ENCODE assay signal across 11 cellular contexts in the genomic region with DNA sequence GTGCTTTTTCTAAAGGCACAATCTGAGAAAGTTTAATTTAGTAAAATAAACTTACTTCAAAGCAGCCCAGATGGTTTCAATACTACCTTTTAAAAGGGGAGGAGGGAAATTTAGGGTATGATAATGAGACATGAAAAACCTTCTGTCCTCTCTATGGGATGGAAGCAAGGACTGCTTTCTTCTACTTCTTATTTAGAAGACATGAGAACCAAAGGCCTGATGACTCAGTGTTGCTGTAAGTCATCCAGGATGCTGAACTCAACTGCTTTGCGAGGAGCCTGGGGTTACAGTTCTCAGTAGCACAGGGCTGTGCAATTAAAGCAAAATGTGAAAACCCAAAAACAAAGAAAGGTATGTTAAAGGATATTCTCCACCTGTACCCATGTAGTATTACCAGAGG.
DNase-seq lines count a peak whose midpoint lies in the region; ATAC-seq and TF ChIP-seq lines count a peak whose summit lies in the region.
"Had no signal": no experiment of that assay in that cellular context is flagged by ENCODE, and none has a peak within 500 bp of the region (broad histone marks: within the 10 kb centered on the region; RNA-seq: fewer than 3 reads in every experiment).

No MANE protein-coding gene starts in this region.

- no peak overlapping the region for H3K4me3 ChIP-seq in epithelial cell of esophagus (ENCODE audit: low read length)

- DNase-seq in NCI-H226 = peak; percentile 27
- DNase-seq in epithelial cell of esophagus (ENCODE audit: low read depth) = peak; percentile 78
- peak; percentile 66 for DNase-seq in non-pigmented ciliary epithelial cell (ENCODE audit: low read depth)
- DNase-seq in HT-29 (ENCODE audit: low spot score) = no peak
- no peak for DNase-seq in NCI-H1417 treated with DMSO at 0.1 percent for 48 hours (lab: John Stamatoyannopoulos, UW)
- no peak for DNase-seq in NCI-H748 treated with DMSO at 0.1 percent for 48 hours (lab: John Stamatoyannopoulos, UW)
- DNase-seq: activated naive CD8-positive, alpha-beta T cell treated with anti-CD3 and anti-CD28 coated beads, Interleukin-2, amount 50 U/mL, for 24 hours; left cardiac atrium; stimulated activated naive CD4-positive, alpha-beta T cell had no signal

- ATAC-seq in GM18870 (IDR thresholded peaks at IDR 0.05; ENCODE audit: unreplicated experiment) (peak; percentile 23), GM21367 (IDR thresholded peaks at IDR 0.05; ENCODE audit: unreplicated experiment) (no peak)
- ATAC-seq: activated naive CD8-positive, alpha-beta T cell treated with anti-CD3 and anti-CD28 coated beads, Interleukin-2, amount 50 U/mL, for 24 hours had no signal

- TF ChIP-seq CTCF in epithelial cell of esophagus (IDR thresholded peaks at IDR 0.05; ENCODE audit: insufficient read depth, low read depth, low read length, missing control alignments) = no peak

Comparison
In these comparisons a context has a peak if more than half of its experiments do, and no peak if none do; other contexts are left out.
1. DNase-seq: peak in NCI-H226 (single experiment), epithelial cell of esophagus (single experiment) and non-pigmented ciliary epithelial cell (single experiment); none in HT-29 (single experiment), NCI-H1417 treated with DMSO at 0.1 percent for 48 hours (single experiment) and NCI-H748 treated with DMSO at 0.1 percent for 48 hours (single experiment).